2 cellular contexts compared by ENCODE assay signal in the genomic region with DNA sequence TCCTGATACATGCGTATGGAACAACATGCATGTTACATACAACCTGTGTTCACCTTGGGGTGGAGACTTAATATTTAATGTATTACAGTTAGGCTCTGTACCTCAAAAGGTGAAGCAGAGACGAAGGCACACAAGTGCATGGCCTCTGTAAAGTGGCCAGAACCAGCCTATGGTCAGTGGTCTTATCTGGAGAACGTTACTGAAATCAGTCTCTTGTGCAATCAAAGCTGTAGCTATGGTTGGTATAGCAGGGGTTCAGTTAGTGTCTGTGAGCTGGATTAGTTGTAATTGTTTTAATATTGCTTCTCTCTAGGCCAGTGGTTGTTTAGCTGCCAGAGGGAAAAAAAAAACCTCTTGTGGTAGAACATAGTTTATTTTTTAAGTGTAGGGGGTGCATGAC.
TF ChIP-seq lines count a peak whose summit lies in the region.

No MANE protein-coding gene starts in this region.

TF ChIP-seq in IMR-90, 13 proteins besides CTCF, POLR2A, EP300 and RAD21:
- TF ChIP-seq, protein P1, sequence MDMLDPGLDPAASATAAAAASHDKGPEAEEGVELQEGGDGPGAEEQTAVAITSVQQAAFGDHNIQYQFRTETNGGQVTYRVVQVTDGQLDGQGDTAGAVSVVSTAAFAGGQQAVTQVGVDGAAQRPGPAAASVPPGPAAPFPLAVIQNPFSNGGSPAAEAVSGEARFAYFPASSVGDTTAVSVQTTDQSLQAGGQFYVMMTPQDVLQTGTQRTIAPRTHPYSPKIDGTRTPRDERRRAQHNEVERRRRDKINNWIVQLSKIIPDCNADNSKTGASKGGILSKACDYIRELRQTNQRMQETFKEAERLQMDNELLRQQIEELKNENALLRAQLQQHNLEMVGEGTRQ (IDR thresholded peaks at IDR 0.05; ENCODE audit: low read depth, low read length) = no peak
- no peak for TF ChIP-seq RCOR1 (IDR thresholded peaks at IDR 0.05; ENCODE audit: insufficient replicate concordance, low read length)
- 0 out of 2 replicates have a peak, but pooled peaks have one; percentile 19 for TF ChIP-seq CEBPB (IDR thresholded peaks at IDR 0.05; ENCODE audit: low read depth, low read length)
- no peak for TF ChIP-seq MAZ (IDR thresholded peaks at IDR 0.05; ENCODE audit: borderline replicate concordance, low read depth, low read length)
- no peak for TF ChIP-seq CHD1 (IDR thresholded peaks at IDR 0.05; ENCODE audit: low read depth, low read length)
- no peak for TF ChIP-seq BHLHE40 (IDR thresholded peaks at IDR 0.05; ENCODE audit: low read depth, low read length)
- TF ChIP-seq, protein P2, sequence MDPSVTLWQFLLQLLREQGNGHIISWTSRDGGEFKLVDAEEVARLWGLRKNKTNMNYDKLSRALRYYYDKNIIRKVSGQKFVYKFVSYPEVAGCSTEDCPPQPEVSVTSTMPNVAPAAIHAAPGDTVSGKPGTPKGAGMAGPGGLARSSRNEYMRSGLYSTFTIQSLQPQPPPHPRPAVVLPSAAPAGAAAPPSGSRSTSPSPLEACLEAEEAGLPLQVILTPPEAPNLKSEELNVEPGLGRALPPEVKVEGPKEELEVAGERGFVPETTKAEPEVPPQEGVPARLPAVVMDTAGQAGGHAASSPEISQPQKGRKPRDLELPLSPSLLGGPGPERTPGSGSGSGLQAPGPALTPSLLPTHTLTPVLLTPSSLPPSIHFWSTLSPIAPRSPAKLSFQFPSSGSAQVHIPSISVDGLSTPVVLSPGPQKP (IDR thresholded peaks at IDR 0.05; ENCODE audit: borderline replicate concordance, low read depth, low read length) = no peak

TF ChIP-seq in K562, 482 proteins besides CTCF, POLR2A, EP300 and RAD21:
- TF ChIP-seq CEBPB (tag; IDR thresholded peaks at IDR 0.05) = peak; percentile 84
- no peak for TF ChIP-seq GTF2E2 (tag; IDR thresholded peaks at IDR 0.05)
TF ChIP-seq in K562: peak in this region for 1.
